Comparison of ENCODE assay signal across 27 cellular contexts in the genomic region with DNA sequence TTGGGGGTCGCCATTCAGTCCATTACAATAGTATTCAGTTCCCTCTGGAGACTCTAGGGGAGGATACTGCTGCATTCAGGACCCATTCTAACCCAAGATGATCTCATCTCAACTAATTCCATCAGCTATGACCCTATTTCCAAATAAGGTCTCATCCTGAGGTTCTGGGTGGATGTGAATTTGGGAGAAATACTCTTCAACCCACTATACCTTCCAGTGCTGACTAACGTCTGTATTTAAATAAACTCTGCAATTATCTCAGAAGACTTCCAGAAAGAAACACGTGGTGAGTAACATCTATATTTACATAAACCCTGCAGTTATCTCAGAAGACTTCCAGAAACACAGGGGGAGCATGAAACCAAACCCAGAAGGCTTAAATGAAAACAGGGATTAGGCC.
"Had no signal": no experiment of that assay in that cellular context is flagged by ENCODE, and none has a peak within 500 bp of the region (broad histone marks: within the 10 kb centered on the region; RNA-seq: fewer than 3 reads in every experiment).

No MANE protein-coding gene starts in this region.

- DNase-seq: Kasumi-1, MM.1S, NCI-H1105, NCI-H1417, NCI-H1436 treated with DMSO at 0.1 percent for 48 hours, NCI-H1694, NCI-H1930, NCI-H2081, NCI-H2107, NCI-H226, NCI-H446, NCI-H510A, NCI-H524 treated with DMSO at 0.1 percent for 48 hours, NCI-H69, NCI-H774, PC-3, SHP77, SK-N-SH, SW 1271, T-cell had no signal

- H3K9me3 ChIP-seq: SK-N-SH had no signal

- H3K36me3 Mint-ChIP-seq: IgD-negative memory B cell, T-cell had no signal

- H3K27me3 Mint-ChIP-seq: IgD-negative memory B cell, T-cell had no signal

- ATAC-seq: HepG2, K562, Panc1, PC-3, T-cell had no signal

- H3K4me3 Mint-ChIP-seq: IgD-negative memory B cell; T-cell; T-helper 1 cell treated with Interleukin-12 subunit alpha and Interleukin-12 subunit beta and Interleukin-4 antibody, amounts not matched to agents 30 μg/mL and 1 μg/mL, for 36 hours had no signal

- H3K4me1 Mint-ChIP-seq: IgD-negative memory B cell, T-cell had no signal

- H3K27ac ChIP-seq: KMS-11, RWPE1 had no signal

- H3K9me3 Mint-ChIP-seq: T-helper 1 cell treated with Interleukin-12 subunit alpha and Interleukin-12 subunit beta and Interleukin-4 antibody, amounts not matched to agents 30 μg/mL and 1 μg/mL, for 36 hours had no signal

- H3K4me3 ChIP-seq: K562 had no signal

- H3K27ac Mint-ChIP-seq: IgD-negative memory B cell; T-cell; T-helper 1 cell treated with Interleukin-12 subunit alpha and Interleukin-12 subunit beta and Interleukin-4 antibody, amounts not matched to agents 30 μg/mL and 1 μg/mL, for 36 hours had no signal

- H3K9ac ChIP-seq: KMS-11, SK-N-SH had no signal

- H3K4me2 ChIP-seq: KMS-11, SK-N-SH had no signal
